ENCODE assay signal across 25 cellular contexts in the genomic region with DNA sequence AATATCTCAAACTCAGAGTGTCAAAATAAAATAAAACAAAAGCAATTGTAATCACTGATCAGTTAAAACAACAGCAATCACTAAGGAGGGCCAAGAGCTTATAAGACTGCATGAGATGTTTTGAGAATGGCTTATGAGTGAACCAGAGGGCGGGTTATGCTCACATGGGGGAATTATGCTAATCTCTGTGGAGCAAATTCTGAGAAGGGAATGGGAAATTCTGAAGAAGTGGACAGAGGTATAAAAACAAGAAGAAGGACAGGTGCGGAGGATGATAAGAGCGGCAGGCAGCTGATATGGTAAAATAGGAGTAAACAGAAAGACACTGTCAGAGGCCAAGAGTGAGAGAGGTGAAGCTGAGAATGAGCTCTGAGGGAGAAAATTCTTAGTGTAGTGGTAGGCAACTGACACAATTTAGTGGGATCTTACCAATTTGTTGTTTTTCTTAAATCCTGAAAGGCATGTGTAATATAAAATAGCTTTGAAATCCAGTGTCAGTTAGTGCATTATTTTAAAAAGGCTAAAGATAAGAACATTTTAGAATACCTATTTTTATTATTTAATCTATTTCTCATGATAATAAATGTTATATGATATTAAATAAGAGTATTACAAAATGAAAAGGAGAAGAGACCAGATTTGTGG.
"Had no signal": no experiment of that assay in that cellular context is flagged by ENCODE, and none has a peak within 500 bp of the region (broad histone marks: within the 10 kb centered on the region; RNA-seq: fewer than 3 reads in every experiment).

No MANE protein-coding gene starts in this region.

- H3K36me3 Mint-ChIP-seq: activated naive CD8-positive, alpha-beta T cell; naive thymus-derived CD8-positive, alpha-beta T cell had no signal

- H3K9me3 ChIP-seq: esophagus muscularis mucosa, heart left ventricle, left lung, lower lobe of right lung, right lobe of liver, tibial nerve had no signal

- H3K27me3 ChIP-seq: esophagus muscularis mucosa, foreskin keratinocyte, heart left ventricle, left lung, right lobe of liver, tibial nerve had no signal

- H3K27ac ChIP-seq: esophagus muscularis mucosa, foreskin keratinocyte, heart left ventricle, left lung, lower lobe of right lung, right lobe of liver, tibial nerve, VCaP had no signal

- H3K4me1 ChIP-seq: esophagus muscularis mucosa, foreskin keratinocyte, heart left ventricle, left lung, lower lobe of right lung, right lobe of liver, tibial nerve had no signal

- FAIRE-seq: bronchial epithelial cell had no signal

- H3K27me3 Mint-ChIP-seq: activated naive CD8-positive, alpha-beta T cell; central memory CD8-positive, alpha-beta T cell; dendritic cell treated with granulocyte-macrophage colony-stimulating factor and Interleukin-4, amounts not matched to agents 40 ng/mL and 50 ng/mL, for 4 days; T-helper 17 cell had no signal

- ATAC-seq: foreskin keratinocyte; heart left ventricle; left lung; lower lobe of right lung; naive thymus-derived CD8-positive, alpha-beta T cell; right lobe of liver; T-helper 17 cell had no signal

- H3K27ac Mint-ChIP-seq: activated naive CD8-positive, alpha-beta T cell; dendritic cell treated with granulocyte-macrophage colony-stimulating factor and Interleukin-4, amounts not matched to agents 40 ng/mL and 50 ng/mL, for 4 days; endodermal cell; naive thymus-derived CD8-positive, alpha-beta T cell; T-helper 17 cell had no signal

- H3K36me3 ChIP-seq: esophagus muscularis mucosa, heart left ventricle, left lung, lower lobe of right lung, right lobe of liver, tibial nerve had no signal

- H3K9me3 Mint-ChIP-seq: central memory CD8-positive, alpha-beta T cell; endodermal cell had no signal

- H3K4me3 ChIP-seq: esophagus muscularis mucosa, heart left ventricle, left lung, lower lobe of right lung, right lobe of liver, tibial nerve had no signal

- DNase-seq: activated CD4-positive, alpha-beta T cell treated with anti-CD3 and anti-CD28 coated beads for 48 hours; activated CD4-positive, alpha-beta T cell treated with anti-CD3 and anti-CD28 coated beads, Interleukin-2, amount 50 U/mL, for 48 hours; activated CD8-positive, alpha-beta memory T cell treated with anti-CD3 and anti-CD28 coated beads for 24 hours; activated effector memory CD4-positive, alpha-beta T cell treated with Interleukin-2 at 50 U/mL for 16 hours; activated naive CD4-positive, alpha-beta T cell treated with Interleukin-2 at 50 U/mL for 16 hours; anterior cingulate cortex; endodermal cell; foreskin keratinocyte; heart left ventricle; left lung; lower lobe of right lung; mesenchymal stem cell; naive thymus-derived CD8-positive, alpha-beta T cell; posterior cingulate gyrus; right lobe of liver; stimulated activated CD4-positive, alpha-beta T cell treated with anti-CD3 and anti-CD28 coated beads, Interleukin-2, amount 100 ng/mL, for 48 hours; stimulated activated naive CD4-positive, alpha-beta T cell treated with Interleukin-2 at 50 U/mL for 16 hours; T-helper 17 cell had no signal

- H3K4me1 Mint-ChIP-seq: central memory CD8-positive, alpha-beta T cell; naive thymus-derived CD8-positive, alpha-beta T cell; T-helper 17 cell had no signal

- H3K4me3 Mint-ChIP-seq: activated naive CD8-positive, alpha-beta T cell; central memory CD8-positive, alpha-beta T cell; dendritic cell treated with granulocyte-macrophage colony-stimulating factor and Interleukin-4, amounts not matched to agents 40 ng/mL and 50 ng/mL, for 4 days; endodermal cell; naive thymus-derived CD8-positive, alpha-beta T cell; T-helper 17 cell had no signal
